14 cellular contexts compared by ENCODE assay signal in genomic region chr5:178642351-178642909, GRCh38. TPM values are rescaled to one million over a fixed set of nuclear protein-coding genes. Genes with fewer than 3 reads are reported as not detected.
DNase-seq lines count a peak whose midpoint lies in the region; ATAC-seq, FAIRE-seq and TF ChIP-seq lines count a peak whose summit lies in the region.
"Had no signal": no experiment of that assay in that cellular context is flagged by ENCODE, and none has a peak within 500 bp of the region (broad histone marks: within the 10 kb centered on the region; RNA-seq: fewer than 3 reads in every experiment).

No MANE protein-coding gene starts in this region.

- no peak overlapping the region for H3K27ac Mint-ChIP-seq in astrocyte (ENCODE audit: unreplicated experiment)
- H3K27ac Mint-ChIP-seq: activated CD4-positive, alpha-beta T cell treated with anti-CD3 and anti-CD28 coated beads, Interleukin-2, amount 10 ng/mL, durations not matched to agents 24 days and 14 days; activated naive CD4-positive, alpha-beta T cell treated with anti-CD3 and anti-CD28 coated beads, Interleukin-2, amount 10 ng/mL, durations not matched to agents 7 days and 5 days; CD8-positive, alpha-beta memory T cell had no signal

- H3K27me3 Mint-ChIP-seq in astrocyte (ENCODE audit: low read depth, unreplicated experiment), result no peaks in the 10 kb centered on the region
- H3K27me3 Mint-ChIP-seq: activated CD4-positive, alpha-beta T cell treated with anti-CD3 and anti-CD28 coated beads, Interleukin-2, amount 10 ng/mL, durations not matched to agents 24 days and 14 days; activated naive CD4-positive, alpha-beta T cell treated with anti-CD3 and anti-CD28 coated beads, Interleukin-2, amount 10 ng/mL, durations not matched to agents 7 days and 5 days had no signal

- TF ChIP-seq POLR2A in GM12891 (IDR thresholded peaks at IDR 0.05; ENCODE audit: low read depth, low read length), result no peak

- H4K20me1 ChIP-seq in astrocyte (ENCODE audit: insufficient read depth, low read length) (no peaks in the 10 kb centered on the region), Karpas-422 (ENCODE audit: insufficient read depth, low read depth, low read length) (no peaks in the 10 kb centered on the region)

- no peak overlapping the region for H3K4me3 Mint-ChIP-seq in astrocyte (ENCODE audit: unreplicated experiment)
- H3K4me3 Mint-ChIP-seq: activated CD4-positive, alpha-beta T cell treated with anti-CD3 and anti-CD28 coated beads, Interleukin-2, amount 10 ng/mL, durations not matched to agents 24 days and 14 days; activated naive CD4-positive, alpha-beta T cell treated with anti-CD3 and anti-CD28 coated beads, Interleukin-2, amount 10 ng/mL, durations not matched to agents 7 days and 5 days; CD8-positive, alpha-beta memory T cell had no signal

- H3K36me3 ChIP-seq in astrocyte (ENCODE audit: insufficient read depth, low read length) (no peaks in the 10 kb centered on the region), Karpas-422 (ENCODE audit: insufficient read depth, low read length) (no peaks in the 10 kb centered on the region)
- H3K36me3 ChIP-seq: uterus had no signal

- H3K4me1 Mint-ChIP-seq in astrocyte (ENCODE audit: low read depth, unreplicated experiment), result peaks cover 12% of the 10 kb centered on the region
- H3K4me1 Mint-ChIP-seq: activated CD4-positive, alpha-beta T cell treated with anti-CD3 and anti-CD28 coated beads, Interleukin-2, amount 10 ng/mL, durations not matched to agents 24 days and 14 days; activated naive CD4-positive, alpha-beta T cell treated with anti-CD3 and anti-CD28 coated beads, Interleukin-2, amount 10 ng/mL, durations not matched to agents 7 days and 5 days; CD8-positive, alpha-beta memory T cell had no signal

- H3K79me2 ChIP-seq in astrocyte (ENCODE audit: insufficient read depth, low read length) (no peaks in the 10 kb centered on the region), Karpas-422 (ENCODE audit: low read length) (no peaks in the 10 kb centered on the region)
- H3K79me2 ChIP-seq: parathyroid adenoma had no signal

- H3K27me3 ChIP-seq in astrocyte (ENCODE audit: insufficient read depth, low read length) (no peaks in the 10 kb centered on the region), Karpas-422 (ENCODE audit: low read length) (no peaks in the 10 kb centered on the region)
- H3K27me3 ChIP-seq: uterus had no signal

- no peak for TF ChIP-seq CTCF in AG09309 (IDR thresholded peaks at IDR 0.05; ENCODE audit: control insufficient read depth, insufficient read depth, low read depth, low read length, missing control alignments)
- no peak for TF ChIP-seq CTCF in astrocyte (IDR thresholded peaks at IDR 0.05; ENCODE audit: insufficient read depth, low read depth, low read length)

- H3K9ac ChIP-seq in astrocyte (ENCODE audit: low read length) (peak overlapping the region; percentile 57), Karpas-422 (ENCODE audit: low read length) (no peak overlapping the region)
- H3K9ac ChIP-seq: parathyroid adenoma had no signal

- peaks cover 20% of the 10 kb centered on the region for H3K4me1 ChIP-seq in astrocyte (ENCODE audit: insufficient read depth, low read length)
- peaks cover 4% of the 10 kb centered on the region for H3K4me1 ChIP-seq in Karpas-422 (ENCODE audit: low read length)
- H3K4me1 ChIP-seq: parathyroid adenoma, uterus had no signal

- H3K4me3 ChIP-seq in AG09309 (ENCODE audit: control insufficient read depth, low read depth, low read length) (no peak overlapping the region), astrocyte (ENCODE audit: insufficient read depth, low read depth, low read length) (no peak overlapping the region), Karpas-422 (ENCODE audit: low read length) (no peak overlapping the region)
- H3K4me3 ChIP-seq: uterus had no signal

- H3K9me3 Mint-ChIP-seq in astrocyte (ENCODE audit: unreplicated experiment), result peaks cover 9% of the 10 kb centered on the region

- H2AFZ ChIP-seq in astrocyte (ENCODE audit: low read depth, low read length), result peak overlapping the region; percentile 13
- H2AFZ ChIP-seq in Karpas-422 (ENCODE audit: low read length), result no peak overlapping the region
- H2AFZ ChIP-seq: parathyroid adenoma had no signal

- FAIRE-seq in astrocyte (lab: Jason Lieb, UNC), result no peak
- FAIRE-seq in GM12891 (lab: Jason Lieb, UNC), result no peak
- FAIRE-seq: GM18507 had no signal

- H3K9me3 ChIP-seq in astrocyte (ENCODE audit: insufficient read depth, low read depth, low read length) (peaks cover 9% of the 10 kb centered on the region), Karpas-422 (ENCODE audit: low read length) (no peaks in the 10 kb centered on the region)
- H3K9me3 ChIP-seq: uterus had no signal

- H3K36me3 Mint-ChIP-seq in astrocyte (ENCODE audit: low read depth, unreplicated experiment), result peaks cover 2% of the 10 kb centered on the region
- H3K36me3 Mint-ChIP-seq: activated naive CD4-positive, alpha-beta T cell treated with anti-CD3 and anti-CD28 coated beads, Interleukin-2, amount 10 ng/mL, durations not matched to agents 7 days and 5 days; CD8-positive, alpha-beta memory T cell had no signal

- peak overlapping the region; percentile 64 for H3K4me2 ChIP-seq in astrocyte (ENCODE audit: low read length)
- H3K4me2 ChIP-seq in Karpas-422 (ENCODE audit: low read depth, low read length, poor library complexity, severe bottlenecking), result no peak overlapping the region

- DNase-seq in AG09309 (ENCODE audit: low read depth), result peak; percentile 75
- peak; percentile 3 for DNase-seq in HS-5 (ENCODE audit: low read depth)
- DNase-seq in astrocyte (ENCODE audit: low read depth), result peak; percentile 87
- DNase-seq in glomerular endothelial cell (ENCODE audit: extremely low read depth, low read depth, low spot score), result peak; percentile 64
- no peak for DNase-seq in ureter (ENCODE audit: low spot score)
- DNase-seq in GM12891 (ENCODE audit: insufficient read length, low spot score), result no peak
- no peak for DNase-seq in Karpas-422
- DNase-seq: activated CD4-positive, alpha-beta T cell treated with anti-CD3 and anti-CD28 coated beads, Interleukin-2, amount 10 ng/mL, durations not matched to agents 24 days and 14 days; activated naive CD4-positive, alpha-beta T cell treated with anti-CD3 and anti-CD28 coated beads, Interleukin-2, amount 10 ng/mL, durations not matched to agents 7 days and 5 days; CD8-positive, alpha-beta memory T cell; uterus had no signal

- ATAC-seq in GM21390 (IDR thresholded peaks at IDR 0.05; ENCODE audit: unreplicated experiment), result no peak

- H3K27ac ChIP-seq in astrocyte (ENCODE audit: low read depth, low read length), result peak overlapping the region; percentile 73
- H3K27ac ChIP-seq in Karpas-422 (ENCODE audit: low read length), result no peak overlapping the region
- H3K27ac ChIP-seq: parathyroid adenoma, uterus had no signal

- no peaks in the 10 kb centered on the region for H3K9me2 ChIP-seq in Karpas-422 (replicated peaks; ENCODE audit: insufficient read depth, low read length)

TF ChIP-seq in GM12891, 5 proteins besides CTCF, POLR2A, EP300 and RAD21:
- TF ChIP-seq POU2F2 (IDR thresholded peaks at IDR 0.05; ENCODE audit: low read depth, low read length) (no peak), POLR2AphosphoS5 (IDR thresholded peaks at IDR 0.05; ENCODE audit: low read depth, low read length) (no peak), PAX5 (IDR thresholded peaks at IDR 0.05; ENCODE audit: insufficient read depth, low read length, severe bottlenecking) (no peak), TAF1 (IDR thresholded peaks at IDR 0.05; ENCODE audit: low read depth, low read length) (no peak), SPI1 (IDR thresholded peaks at IDR 0.05; ENCODE audit: low read depth, low read length) (no peak)

RNA-seq across cellular contexts. Expression of gene CLK4, which starts 15.6 kb away (rescaled TPM):
- 15.4 and 16.5 TPM in 2 replicates for total RNA-seq in astrocyte
- total RNA-seq in glomerular endothelial cell, result 7.4 and 18.0 TPM in 2 replicates
- 30.5 TPM for total RNA-seq in ureter
- 8.6 TPM for polyA plus RNA-seq in GM12891 (2012; ENCODE audit: low read depth, missing spikeins)
- 27.7 and 29.0 TPM in 2 replicates for total RNA-seq in Karpas-422 (2014; rRNA removed; shearing (Covaris generic); ENCODE audit: low replicate concordance)

RNA-seq across cellular contexts. Expression of gene COL23A1, which starts 52.2 kb away (rescaled TPM):
- total RNA-seq in astrocyte (0.16 and 0.19 TPM in 2 replicates), glomerular endothelial cell (0.05 TPM in 1 of 2 replicates, not detected in the other), ureter (3.5 TPM)
- polyA plus RNA-seq in GM12891 (2012; ENCODE audit: low read depth, missing spikeins), result 0.09 TPM
- total RNA-seq in Karpas-422 (2014; rRNA removed; shearing (Covaris generic); ENCODE audit: low replicate concordance), result 5.7 and 7.6 TPM in 2 replicates
- polyA plus RNA-seq: CD8-positive, alpha-beta memory T cell had no signal

Comparison
In these comparisons a context has a peak if more than half of its experiments do, and no peak if none do; other contexts are left out.
1. DNase-seq: peak in AG09309 (single experiment), HS-5 (single experiment), astrocyte (single experiment) and glomerular endothelial cell (single experiment); none in ureter (single experiment), GM12891 (single experiment) and Karpas-422 (single experiment).